ENCODE assay signal across 16 cellular contexts in genomic region chr9:83430681-83431080, GRCh38.
"Had no signal": no experiment of that assay in that cellular context is flagged by ENCODE, and none has a peak within 500 bp of the region (broad histone marks: within the 10 kb centered on the region; RNA-seq: fewer than 3 reads in every experiment).

No MANE protein-coding gene starts in this region.

- H3K27ac Mint-ChIP-seq: activated CD4-positive, alpha-beta T cell treated with anti-CD3 and anti-CD28 coated beads, Interleukin-2, amount 10 ng/mL, durations not matched to agents 24 days and 14 days; activated naive CD4-positive, alpha-beta T cell treated with anti-CD3 and anti-CD28 coated beads for 36 hours; activated T-helper 17 cell treated with anti-CD3 and anti-CD28 coated beads, Interleukin-2, amount 50 U/mL, for 72 hours; dendritic cell treated with granulocyte-macrophage colony-stimulating factor and Interleukin-4, amounts not matched to agents 40 ng/mL and 50 ng/mL, for 4 days; effector memory CD8-positive, alpha-beta T cell; immature natural killer cell; nephron progenitor cell had no signal

- H3K36me3 ChIP-seq: uterus had no signal

- DNase-seq: activated CD4-positive, alpha-beta T cell treated with anti-CD3 and anti-CD28 coated beads, Interleukin-2, amount 10 ng/mL, durations not matched to agents 24 days and 14 days; activated naive CD4-positive, alpha-beta T cell treated with anti-CD3 and anti-CD28 coated beads for 36 hours; activated T-cell treated with anti-CD3 and anti-CD28 coated beads for 4 hours; effector memory CD8-positive, alpha-beta T cell; immature natural killer cell; left colon; nephron progenitor cell; stimulated activated CD4-positive, alpha-beta T cell treated with anti-CD3 and anti-CD28 coated beads, Interleukin-4, amount 100 ng/mL, for 1 hour; stimulated activated CD8-positive, alpha-beta memory T cell treated with anti-CD3 and anti-CD28 coated beads, Interleukin-4, amount 100 ng/mL, for 48 hours; stimulated activated naive CD8-positive, alpha-beta T cell treated with anti-CD3 and anti-CD28 coated beads, Interleukin-15, Interleukin-2, amounts not matched to agents 100 U/mL and 50 U/mL, for 24 hours; T1000; uterus had no signal

- H3K27me3 Mint-ChIP-seq: activated CD4-positive, alpha-beta T cell treated with anti-CD3 and anti-CD28 coated beads, Interleukin-2, amount 10 ng/mL, durations not matched to agents 24 days and 14 days; activated T-helper 17 cell treated with anti-CD3 and anti-CD28 coated beads, Interleukin-2, amount 50 U/mL, for 72 hours; brain; central memory CD8-positive, alpha-beta T cell; effector memory CD8-positive, alpha-beta T cell had no signal

- H3K9me3 ChIP-seq: uterus had no signal

- H3K9me3 Mint-ChIP-seq: activated CD4-positive, alpha-beta T cell treated with anti-CD3 and anti-CD28 coated beads, Interleukin-2, amount 10 ng/mL, durations not matched to agents 24 days and 14 days; activated naive CD4-positive, alpha-beta T cell treated with anti-CD3 and anti-CD28 coated beads for 36 hours; activated T-helper 17 cell treated with anti-CD3 and anti-CD28 coated beads, Interleukin-2, amount 50 U/mL, for 72 hours; central memory CD8-positive, alpha-beta T cell; dendritic cell treated with granulocyte-macrophage colony-stimulating factor and Interleukin-4, amounts not matched to agents 40 ng/mL and 50 ng/mL, for 4 days; effector memory CD8-positive, alpha-beta T cell; immature natural killer cell had no signal

- H3K4me1 Mint-ChIP-seq: activated CD4-positive, alpha-beta T cell treated with anti-CD3 and anti-CD28 coated beads, Interleukin-2, amount 10 ng/mL, durations not matched to agents 24 days and 14 days; activated T-helper 17 cell treated with anti-CD3 and anti-CD28 coated beads, Interleukin-2, amount 50 U/mL, for 72 hours; central memory CD8-positive, alpha-beta T cell; immature natural killer cell had no signal

- H3K4me3 ChIP-seq: uterus had no signal

- H3K4me3 Mint-ChIP-seq: activated CD4-positive, alpha-beta T cell treated with anti-CD3 and anti-CD28 coated beads, Interleukin-2, amount 10 ng/mL, durations not matched to agents 24 days and 14 days; activated naive CD4-positive, alpha-beta T cell treated with anti-CD3 and anti-CD28 coated beads for 36 hours; activated T-helper 17 cell treated with anti-CD3 and anti-CD28 coated beads, Interleukin-2, amount 50 U/mL, for 72 hours; brain; central memory CD8-positive, alpha-beta T cell; dendritic cell treated with granulocyte-macrophage colony-stimulating factor and Interleukin-4, amounts not matched to agents 40 ng/mL and 50 ng/mL, for 4 days; effector memory CD8-positive, alpha-beta T cell; immature natural killer cell; nephron progenitor cell had no signal

- H3K27me3 ChIP-seq: uterus had no signal

- ATAC-seq: activated T-helper 17 cell treated with anti-CD3 and anti-CD28 coated beads, Interleukin-2, amount 50 U/mL, for 72 hours; effector memory CD8-positive, alpha-beta T cell; left colon; stimulated activated naive CD8-positive, alpha-beta T cell treated with anti-CD3 and anti-CD28 coated beads, Interleukin-15, Interleukin-2, amounts not matched to agents 100 U/mL and 50 U/mL, for 24 hours had no signal
